14 cellular contexts compared by ENCODE assay signal in the genomic region with DNA sequence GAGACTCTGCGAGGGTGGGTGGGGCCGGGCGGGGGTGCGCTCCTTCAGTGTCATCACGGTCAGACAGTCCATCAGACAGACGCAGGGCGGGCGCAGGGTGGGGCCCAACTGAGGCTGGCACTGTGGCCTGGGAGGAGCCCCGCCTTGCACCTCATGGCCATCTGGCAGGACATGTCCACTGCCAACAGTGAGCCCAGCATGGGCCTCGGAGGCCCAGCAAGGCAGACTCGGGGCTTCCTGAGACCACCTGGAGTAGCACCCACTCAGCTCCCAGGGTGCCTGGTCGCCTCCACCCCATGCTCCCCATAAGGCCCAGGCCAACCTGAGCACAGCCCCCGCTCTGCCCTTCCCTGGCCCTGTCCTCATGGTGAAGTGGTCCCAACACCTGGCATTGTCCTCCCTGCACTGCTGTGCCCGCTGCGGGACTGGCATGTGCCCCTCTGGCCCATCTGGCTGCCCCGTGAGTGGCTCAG. TPM values are rescaled to one million over a fixed set of nuclear protein-coding genes. Genes with fewer than 3 reads are reported as not detected.
DNase-seq lines count a peak whose midpoint lies in the region; ATAC-seq, FAIRE-seq and TF ChIP-seq lines count a peak whose summit lies in the region.
"Had no signal": no experiment of that assay in that cellular context is flagged by ENCODE, and none has a peak within 500 bp of the region (broad histone marks: within the 10 kb centered on the region; RNA-seq: fewer than 3 reads in every experiment).

No MANE protein-coding gene starts in this region.

- H3F3A ChIP-seq in DOHH2 (ENCODE audit: control insufficient read depth, insufficient read depth) (no peaks in the 10 kb centered on the region), GM23248 (ENCODE audit: insufficient read depth) (peaks cover 8% of the 10 kb centered on the region)

- H3K27me3 ChIP-seq in BLaER1, result no peaks in the 10 kb centered on the region
- no peaks in the 10 kb centered on the region for H3K27me3 ChIP-seq in DOHH2 (ENCODE audit: control insufficient read depth, low read length)
- H3K27me3 ChIP-seq in GM23248 (replicated peaks; ENCODE audit: insufficient read depth), result no peaks in the 10 kb centered on the region

- 0 out of 2 replicates have a peak, but pooled peaks cover 11% of the 10 kb centered on the region for H3K36me3 ChIP-seq in BLaER1
- no peaks in the 10 kb centered on the region for H3K36me3 ChIP-seq in DOHH2 (ENCODE audit: control insufficient read depth, low read length)
- no peaks in the 10 kb centered on the region for H3K36me3 ChIP-seq in kidney (ENCODE audit: control insufficient read depth in 1 of 2, insufficient read depth in 2 of 2, low read length in 2 of 2)
- H3K36me3 ChIP-seq in GM23248 (ENCODE audit: low read depth), result no peaks in the 10 kb centered on the region

- peaks cover 10% of the 10 kb centered on the region for H3K4me1 Mint-ChIP-seq in stimulated activated memory B cell treated with anti-CD40 and anti-IgM and Interleukin-4, amounts not matched to agents 10 μg/mL and 1 μg/mL and 100 μg/mL, for 72 hours
- peaks cover 30 to 31% of the 10 kb centered on the region in 2 donors for H3K4me1 Mint-ChIP-seq in immature natural killer cell
- H3K4me1 Mint-ChIP-seq: CD4-positive, CD25-positive, alpha-beta regulatory T cell had no signal

- H2AFZ ChIP-seq in GM23248, result no peak overlapping the region

- H4K20me1 ChIP-seq in BLaER1, result no peaks in the 10 kb centered on the region
- no peaks in the 10 kb centered on the region for H4K20me1 ChIP-seq in DOHH2 (ENCODE audit: control insufficient read depth, insufficient read depth, low read depth, low read length)
- no peaks in the 10 kb centered on the region for H4K20me1 ChIP-seq in GM23248 (ENCODE audit: insufficient read depth)

- H3K27ac ChIP-seq in BLaER1, result peak overlapping the region; percentile 91
- no peak overlapping the region for H3K27ac ChIP-seq in DOHH2 (ENCODE audit: low read depth, low read length)
- no peak overlapping the region for H3K27ac ChIP-seq in kidney (ENCODE audit: low read depth in 2 of 2, low read length in 2 of 2)
- H3K27ac ChIP-seq in GM23248, result no peak overlapping the region
- H3K27ac ChIP-seq: A549, HL-60 had no signal

- 79 to 83% methylated on average over 10 to 16 of the region's 16 CpGs for WGBS in GM23248 (ENCODE audit: low coverage in 1 of 2, low lambda C conversion rate in 2 of 2, missing lambda C conversion rate in 2 of 2), 2 experiments

- H3K4me2 ChIP-seq in BLaER1 (peak overlapping the region; percentile 98), DOHH2 (ENCODE audit: low read length) (peak overlapping the region; percentile 31), GM23248 (ENCODE audit: unreplicated experiment) (no peak overlapping the region)
- H3K4me2 ChIP-seq: A549 had no signal

- H3K9me3 Mint-ChIP-seq in stimulated activated memory B cell treated with anti-CD40 and anti-IgM and Interleukin-4, amounts not matched to agents 10 μg/mL and 1 μg/mL and 100 μg/mL, for 72 hours, result peaks cover 18% of the 10 kb centered on the region
- peaks cover 15 to 20% (median 17%) of the 10 kb centered on the region in 6 donors for H3K9me3 Mint-ChIP-seq in immature natural killer cell

- H3K4me3 ChIP-seq in BLaER1, result peak overlapping the region; percentile 52
- H3K4me3 ChIP-seq in DOHH2 (ENCODE audit: low read length), result peak overlapping the region; percentile 31
- no peak overlapping the region for H3K4me3 ChIP-seq in kidney (ENCODE audit: low read length in 2 of 2)
- H3K4me3 ChIP-seq in GM23248, result no peak overlapping the region
- H3K4me3 ChIP-seq: A549 had no signal

- H3K79me2 ChIP-seq in DOHH2 (ENCODE audit: control insufficient read depth, low read length) (no peaks in the 10 kb centered on the region), GM23248 (ENCODE audit: insufficient read depth) (no peaks in the 10 kb centered on the region)

- H3K9ac ChIP-seq in BLaER1 (peak overlapping the region; percentile 72; the same call in 1 of the 2 replicates), kidney (ENCODE audit: low read length in 2 of 2) (no peak overlapping the region), GM23248 (no peak overlapping the region)

- H3K9me2 ChIP-seq in DOHH2 (replicated peaks; ENCODE audit: control insufficient read depth, low read length), result no peaks in the 10 kb centered on the region
- H3K9me2 ChIP-seq in GM23248 (ENCODE audit: insufficient read depth), result no peaks in the 10 kb centered on the region

- peaks cover 53% of the 10 kb centered on the region for H3K27me3 Mint-ChIP-seq in stimulated activated memory B cell treated with anti-CD40 and anti-IgM and Interleukin-4, amounts not matched to agents 10 μg/mL and 1 μg/mL and 100 μg/mL, for 72 hours
- peaks cover 31 to 41% (median 38%) of the 10 kb centered on the region in 3 donors for H3K27me3 Mint-ChIP-seq in immature natural killer cell (ENCODE audit: low read depth in 3 of 3)

- in situ Hi-C loops in GM23248 (cut with MboI), result no loop called here

- no peak for TF ChIP-seq CTCF in DOHH2 (IDR thresholded peaks at IDR 0.05; ENCODE audit: low read depth, low read length, poor library complexity, severe bottlenecking)
- TF ChIP-seq CTCF in kidney (IDR thresholded peaks at IDR 0.05; ENCODE audit: borderline replicate concordance, extremely low read depth, insufficient read depth), result no peak

- H3K36me3 Mint-ChIP-seq in stimulated activated memory B cell treated with anti-CD40 and anti-IgM and Interleukin-4, amounts not matched to agents 10 μg/mL and 1 μg/mL and 100 μg/mL, for 72 hours, result peaks cover 8% of the 10 kb centered on the region
- peaks cover 0 to 8% (median 6%) of the 10 kb centered on the region in 3 donors for H3K36me3 Mint-ChIP-seq in immature natural killer cell
- H3K36me3 Mint-ChIP-seq: CD4-positive, CD25-positive, alpha-beta regulatory T cell had no signal

- FAIRE-seq in kidney (lab: Jason Lieb, UNC), result no peak
- FAIRE-seq: A549 had no signal

- intact Hi-C loops in kidney (cut with DNase I), result no loop called here

- no peak overlapping the region for H3K27ac Mint-ChIP-seq in stimulated activated memory B cell treated with anti-CD40 and anti-IgM and Interleukin-4, amounts not matched to agents 10 μg/mL and 1 μg/mL and 100 μg/mL, for 72 hours
- no peak overlapping the region for H3K27ac Mint-ChIP-seq in immature natural killer cell
- H3K27ac Mint-ChIP-seq: CD4-positive, CD25-positive, alpha-beta regulatory T cell had no signal

- H3K4me3 Mint-ChIP-seq in stimulated activated memory B cell treated with anti-CD40 and anti-IgM and Interleukin-4, amounts not matched to agents 10 μg/mL and 1 μg/mL and 100 μg/mL, for 72 hours, result no peak overlapping the region
- no peak overlapping the region for H3K4me3 Mint-ChIP-seq in immature natural killer cell
- H3K4me3 Mint-ChIP-seq: CD4-positive, CD25-positive, alpha-beta regulatory T cell had no signal

- ATAC-seq in stimulated activated memory B cell treated with anti-CD40 and anti-IgM and Interleukin-4, amounts not matched to agents 10 μg/mL and 1 μg/mL and 100 μg/mL, for 72 hours, result peak; percentile 7
- ATAC-seq: A549 had no signal

- H3K4me1 ChIP-seq in BLaER1 (peaks cover 69% of the 10 kb centered on the region), DOHH2 (ENCODE audit: control insufficient read depth, low read length) (peaks cover 38% of the 10 kb centered on the region), kidney (ENCODE audit: control insufficient read depth in 1 of 2, insufficient read depth in 1 of 2, low read depth in 1 of 2, low read length in 2 of 2) (no peaks in the 10 kb centered on the region), GM23248 (ENCODE audit: insufficient read depth) (no peaks in the 10 kb centered on the region)
- H3K4me1 ChIP-seq: A549 had no signal

- peaks cover 25% of the 10 kb centered on the region for H3K9me3 ChIP-seq in BLaER1
- peaks cover 20% of the 10 kb centered on the region for H3K9me3 ChIP-seq in DOHH2 (ENCODE audit: control insufficient read depth, insufficient read depth, low read length)
- peaks cover 2 to 7% of the 10 kb centered on the region in 2 donors for H3K9me3 ChIP-seq in kidney (ENCODE audit: control insufficient read depth in 1 of 2, low read length in 2 of 2)
- no peaks in the 10 kb centered on the region for H3K9me3 ChIP-seq in GM23248 (ENCODE audit: low read depth)

- peak; percentile 60 for DNase-seq in kidney
- DNase-seq in immature natural killer cell, result no peak
- no peak for DNase-seq in GM23248
- DNase-seq: CD4-positive, CD25-positive, alpha-beta regulatory T cell; DMS53; H7 had no signal

RNA-seq across cellular contexts. Expression of gene GPSM1, which starts 8.5 kb away (rescaled TPM):
- total RNA-seq in kidney, result 11.6 TPM
- polyA plus RNA-seq in kidney (ENCODE audit: insufficient read depth, low read depth, low replicate concordance), result 11.9 TPM
- 1 to 10 TPM in 1 of 3 donors, under 1 TPM in 1, not detected in 1; 0.43 to 1.3 TPM for polyA plus RNA-seq in immature natural killer cell
- total RNA-seq in GM23248 (2014; rRNA removed; shearing (Covaris generic)), result 51.6 and 57.1 TPM in 2 replicates
- 12.4 and 13.7 TPM in 2 replicates for polyA plus RNA-seq in GM23248 (2016; fragmentation: Nextera tagmentation; extraction: Ambion mirVana)

RNA-seq across cellular contexts. Expression of gene CCDC187, which starts 14.9 kb away (rescaled TPM):
- total RNA-seq in kidney, result 2.3 TPM
- 0.84 TPM for polyA plus RNA-seq in kidney (ENCODE audit: insufficient read depth, low read depth, low replicate concordance)
- not detected for polyA plus RNA-seq in immature natural killer cell
- total RNA-seq in GM23248 (2014; rRNA removed; shearing (Covaris generic)), result not detected in 2 replicates
- polyA plus RNA-seq in GM23248 (2016; fragmentation: Nextera tagmentation; extraction: Ambion mirVana), result not detected in 2 replicates
- total RNA-seq: CD4-positive, CD25-positive, alpha-beta regulatory T cell; Daoy; H7 had no signal
- polyA plus RNA-seq: AG04450; BJ; CD4-positive, CD25-positive, alpha-beta regulatory T cell had no signal

RNA-seq across cellular contexts. Expression of gene DNLZ, which starts 44.7 kb away (rescaled TPM):
- total RNA-seq in kidney, result 22.1 TPM
- polyA plus RNA-seq in kidney (ENCODE audit: insufficient read depth, low read depth, low replicate concordance) (30.4 TPM), immature natural killer cell (10 to 100 TPM; 58.4 to 77.4 (median 61.8) TPM), GM23248 (2016; fragmentation: Nextera tagmentation; extraction: Ambion mirVana) (25.9 and 27.1 TPM in 2 replicates)
- total RNA-seq in GM23248 (2014; rRNA removed; shearing (Covaris generic)), result 12.3 and 49.8 TPM in 2 replicates

RNA-seq across cellular contexts. Expression of gene CARD9, which starts 54.7 kb away (rescaled TPM):
- total RNA-seq in kidney, result 7.0 TPM
- 1.5 TPM for polyA plus RNA-seq in kidney (ENCODE audit: insufficient read depth, low read depth, low replicate concordance)
- polyA plus RNA-seq in immature natural killer cell, result under 1 TPM in 2 of 3 donors, not detected in 1; 0.28 to 0.56 TPM
- 0.11 TPM in 1 of 2 replicates, not detected in the other for total RNA-seq in GM23248 (2014; rRNA removed; shearing (Covaris generic))
- 0.60 and 0.61 TPM in 2 replicates for polyA plus RNA-seq in GM23248 (2016; fragmentation: Nextera tagmentation; extraction: Ambion mirVana)

Comparison
In these comparisons a context has a peak if more than half of its experiments do, and no peak if none do; other contexts are left out.
1. H3K4me3 ChIP-seq: peak in BLaER1 (single experiment) and DOHH2 (single experiment); none in kidney (0 of 2) and GM23248 (single experiment).